ENCODE assay signal across 9 cellular contexts in genomic region chr17:69356625-69357024, GRCh38. TPM values are rescaled to one million over a fixed set of nuclear protein-coding genes. Genes with fewer than 3 reads are reported as not detected.
"Had no signal": no experiment of that assay in that cellular context is flagged by ENCODE, and none has a peak within 500 bp of the region (broad histone marks: within the 10 kb centered on the region; RNA-seq: fewer than 3 reads in every experiment).

No MANE protein-coding gene starts in this region.

- H3K36me3 ChIP-seq: HAP-1 had no signal

- H2AFZ ChIP-seq: GM23338 had no signal

- H3K4me3 Mint-ChIP-seq: GM23338, HFFc6 had no signal

- H3K9me3 ChIP-seq: HAP-1 had no signal

- ATAC-seq: GM23338, HCT116, HepG2, K562 had no signal

- H3K4me1 ChIP-seq: HAP-1 had no signal

- H3K27ac ChIP-seq: HL-60 had no signal

- DNase-seq: H7, HFFc6, KG1 had no signal

- FAIRE-seq: HepG2, K562 had no signal

- H3K4me3 ChIP-seq: GM23338, HAP-1, K562 had no signal

- H3K4me2 ChIP-seq: GM23338 had no signal

- H3K9me3 Mint-ChIP-seq: GM23338, HFFc6 had no signal

- H3K27ac Mint-ChIP-seq: GM23338, HFFc6 had no signal

RNA-seq across cellular contexts. Expression of gene MAP2K6, which starts 57.9 kb away (rescaled TPM):
- polyA plus RNA-seq: K562 had no signal
